Comparison of ENCODE assay signal across 25 cellular contexts in the genomic region with DNA sequence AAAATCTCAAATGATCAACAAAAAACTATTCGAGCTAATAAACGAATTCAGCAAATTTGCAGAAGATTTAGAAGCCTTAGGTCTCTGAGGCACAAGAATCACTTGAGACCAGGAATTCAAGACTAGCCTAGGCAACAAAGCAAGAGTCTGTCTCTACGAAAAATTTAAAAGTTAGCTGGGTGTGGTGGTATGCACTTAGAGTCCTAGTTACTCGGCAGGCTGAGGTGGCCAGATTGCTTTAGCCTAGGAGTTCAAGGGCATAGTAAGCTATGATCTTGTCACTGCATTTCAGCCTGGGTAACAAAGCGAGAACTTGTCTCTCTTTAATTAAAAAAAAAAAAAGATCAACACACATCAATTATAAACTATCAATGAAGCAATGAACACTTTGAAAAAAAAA. TPM values are rescaled to one million over a fixed set of nuclear protein-coding genes. Genes with fewer than 3 reads are reported as not detected.
A peak's percentile ranks its signal among the peaks of the same experiment; 100 is the strongest.
DNase-seq lines count a peak whose midpoint lies in the region; ATAC-seq and TF ChIP-seq lines count a peak whose summit lies in the region.
"Had no signal": no experiment of that assay in that cellular context is flagged by ENCODE, and none has a peak within 500 bp of the region (broad histone marks: within the 10 kb centered on the region; RNA-seq: fewer than 3 reads in every experiment).

No MANE protein-coding gene starts in this region.

- no peak overlapping the region for H2AFZ ChIP-seq in GM23338

- no peak for TF ChIP-seq POLR2A in vagina (IDR thresholded peaks at IDR 0.05)

- H2BK120ac ChIP-seq in mesendoderm (ENCODE audit: low read depth, low read length) = no peak overlapping the region

- H2BK5ac ChIP-seq in mesendoderm (ENCODE audit: low read length) = no peak overlapping the region

- no peaks in the 10 kb centered on the region for H3F3A ChIP-seq in GM23338 (replicated peaks; ENCODE audit: low read depth)

- no peak overlapping the region for H4K8ac ChIP-seq in mesendoderm (ENCODE audit: low read depth, low read length)

- H3K9me3 Mint-ChIP-seq in GM23338 (no peaks in the 10 kb centered on the region; the same call in 2 of the 3 replicates), endodermal cell (no peaks in the 10 kb centered on the region)
- H3K9me3 Mint-ChIP-seq: CD8-positive, alpha-beta memory T cell had no signal

- H2AK5ac ChIP-seq in mesendoderm (ENCODE audit: low read length) = no peak overlapping the region

- H3K27ac ChIP-seq in GM23338 (ENCODE audit: low read depth) (no peak overlapping the region), endodermal cell (ENCODE audit: low read depth, low read length) (no peak overlapping the region), mesendoderm (ENCODE audit: low read depth, low read length) (no peak overlapping the region), vagina (no peak overlapping the region)
- H3K27ac ChIP-seq: BLaER1 had no signal

- no peaks in the 10 kb centered on the region for H3K79me1 ChIP-seq in mesendoderm (ENCODE audit: low read length)

- DNase-seq in GM23338 (ENCODE audit: low spot score) (no peak), endodermal cell (no peak), mesendoderm (peak; percentile 31), vagina (ENCODE audit: extremely low spot score in 2 of 2) (no peak), NCI-H1105 (lab: John Stamatoyannopoulos, UW) (no peak)
- DNase-seq: 8988T; ACHN; BE2C; C1 segment of cervical spinal cord; CD4-positive, alpha-beta memory T cell; CD4-positive, CD25-positive, alpha-beta regulatory T cell; CD8-positive, alpha-beta memory T cell; COR-L47; DMS 273 treated with DMSO at 0.1 percent for 48 hours; DMS153; DMS53; DMS79; DND-41; EL; GDM1 had no signal

- H2BK15ac ChIP-seq in mesendoderm (replicated peaks; ENCODE audit: low read depth) = no peak overlapping the region

- H3K36me3 Mint-ChIP-seq in GM23338 (ENCODE audit: low read depth) = no peaks in the 10 kb centered on the region; the same call in 2 of the 3 replicates
- H3K36me3 Mint-ChIP-seq in endodermal cell (ENCODE audit: low read depth) = peaks cover 24% of the 10 kb centered on the region
- H3K36me3 Mint-ChIP-seq: CD14-positive monocyte had no signal

- H3K4me2 ChIP-seq in GM23338 (no peak overlapping the region), mesendoderm (ENCODE audit: low read length) (no peak overlapping the region)
- H3K4me2 ChIP-seq: BLaER1 had no signal

- H3K27me3 ChIP-seq in GM23338 (ENCODE audit: insufficient read depth) (no peaks in the 10 kb centered on the region), endodermal cell (ENCODE audit: control insufficient read depth, insufficient read depth, low read length, poor library complexity, severe bottlenecking) (no peaks in the 10 kb centered on the region), mesendoderm (ENCODE audit: insufficient read depth, low read length, poor library complexity) (no peaks in the 10 kb centered on the region), vagina (no peaks in the 10 kb centered on the region)
- H3K27me3 ChIP-seq: BE2C, BLaER1 had no signal

- peak overlapping the region; percentile 44 for H3K56ac ChIP-seq in mesendoderm (ENCODE audit: low read length)

- H3K4me1 Mint-ChIP-seq in GM23338 (peaks cover 47% of the 10 kb centered on the region), endodermal cell (peaks cover 62% of the 10 kb centered on the region)
- H3K4me1 Mint-ChIP-seq: CD14-positive monocyte; CD8-positive, alpha-beta memory T cell had no signal

- H3K4me1 ChIP-seq in GM23338 (ENCODE audit: insufficient read depth) = no peaks in the 10 kb centered on the region
- H3K4me1 ChIP-seq in endodermal cell (ENCODE audit: control insufficient read depth, insufficient read depth, low read length) = peaks cover 22% of the 10 kb centered on the region
- peaks cover 9% of the 10 kb centered on the region for H3K4me1 ChIP-seq in mesendoderm (ENCODE audit: control insufficient read depth, low read depth, low read length)
- no peaks in the 10 kb centered on the region for H3K4me1 ChIP-seq in vagina
- H3K4me1 ChIP-seq: BE2C had no signal

- H3K27me3 Mint-ChIP-seq in GM23338 (ENCODE audit: insufficient read depth, low read depth, poor library complexity) (peaks cover 3% of the 10 kb centered on the region), endodermal cell (ENCODE audit: insufficient read depth) (no peaks in the 10 kb centered on the region)
- H3K27me3 Mint-ChIP-seq: CD4-positive, alpha-beta memory T cell; CD4-positive, CD25-positive, alpha-beta regulatory T cell had no signal

- no peak overlapping the region for H4K5ac ChIP-seq in mesendoderm (ENCODE audit: low read length)

- ATAC-seq in GM18907 (IDR thresholded peaks at IDR 0.05; ENCODE audit: unreplicated experiment) = peak; percentile 9
- peak; percentile 69 for ATAC-seq in GM23338
- no peak for ATAC-seq in GM19351 (IDR thresholded peaks at IDR 0.05; ENCODE audit: unreplicated experiment)

- H3K4me3 Mint-ChIP-seq in GM23338 (no peak overlapping the region), endodermal cell (no peak overlapping the region)
- H3K4me3 Mint-ChIP-seq: CD14-positive monocyte; CD4-positive, alpha-beta memory T cell; CD4-positive, CD25-positive, alpha-beta regulatory T cell; CD8-positive, alpha-beta memory T cell had no signal

- no peaks in the 10 kb centered on the region for H4K20me1 ChIP-seq in GM23338 (replicated peaks; ENCODE audit: insufficient read depth)
- H4K20me1 ChIP-seq: BLaER1 had no signal

- no peak overlapping the region for H3K27ac Mint-ChIP-seq in GM23338
- H3K27ac Mint-ChIP-seq in endodermal cell = peak overlapping the region; percentile 29
- H3K27ac Mint-ChIP-seq: CD14-positive monocyte; CD4-positive, alpha-beta memory T cell; CD4-positive, CD25-positive, alpha-beta regulatory T cell had no signal

- H3K4me3 ChIP-seq in GM23338 (no peak overlapping the region), endodermal cell (ENCODE audit: low read length) (peak overlapping the region; percentile 8), mesendoderm (ENCODE audit: low read length) (no peak overlapping the region), vagina (no peak overlapping the region)
- H3K4me3 ChIP-seq: BLaER1, GM12878 had no signal

- no peaks in the 10 kb centered on the region for H3K9me2 ChIP-seq in GM23338 (ENCODE audit: insufficient read depth)

- TF ChIP-seq CTCF in GM23338 (conservative IDR thresholded peaks at IDR 0.05; ENCODE audit: low read depth in 2 of 2) (no peak), endodermal cell (conservative IDR thresholded peaks at IDR 0.05) (no peak), vagina (IDR thresholded peaks at IDR 0.05) (no peak)

- 86 to 92% methylated on average over 5 of the region's 5 CpGs for WGBS in endodermal cell (ENCODE audit: insufficient coverage in 1 of 2, insufficient read length in 1 of 2), 2 experiments
- no CpG with 5 or more reads among the region's 5 CpGs for WGBS in mesendoderm (ENCODE audit: extremely low coverage, insufficient coverage, low lambda C conversion rate)

- no peak overlapping the region for H3K4ac ChIP-seq in mesendoderm (ENCODE audit: low read depth, low read length)

- H3K9me3 ChIP-seq in endodermal cell (ENCODE audit: control insufficient read depth, low read length) (no peaks in the 10 kb centered on the region), vagina (no peaks in the 10 kb centered on the region)
- H3K9me3 ChIP-seq: BE2C, BLaER1 had no signal

- no peak overlapping the region for H3K9ac ChIP-seq in endodermal cell (ENCODE audit: extremely low read depth, low read length, poor library complexity, severe bottlenecking)
- no peak overlapping the region for H3K9ac ChIP-seq in mesendoderm (ENCODE audit: low read length)
- H3K9ac ChIP-seq: BLaER1 had no signal

- intact Hi-C loops in vagina (cut with DNase I) = no loop called here

- no peak overlapping the region for H3K23ac ChIP-seq in mesendoderm (ENCODE audit: low read length)

- H3K36me3 ChIP-seq in GM23338 (ENCODE audit: insufficient read depth) (no peaks in the 10 kb centered on the region), endodermal cell (ENCODE audit: control insufficient read depth, insufficient read depth, low read length) (peaks cover 37% of the 10 kb centered on the region), mesendoderm (ENCODE audit: control insufficient read depth, insufficient read depth, low read length) (no peaks in the 10 kb centered on the region), vagina (no peaks in the 10 kb centered on the region)
- H3K36me3 ChIP-seq: BE2C, BLaER1 had no signal

- H3K18ac ChIP-seq in mesendoderm (ENCODE audit: low read length) = no peak overlapping the region

- H3K79me2 ChIP-seq in GM23338 (replicated peaks; ENCODE audit: insufficient read depth) (no peaks in the 10 kb centered on the region), mesendoderm (ENCODE audit: control insufficient read depth, insufficient read depth, low read length) (no peaks in the 10 kb centered on the region)

TF ChIP-seq in GM23338, 12 proteins besides CTCF, POLR2A, EP300 and RAD21 (continues in another document):
- TF ChIP-seq EZH2phosphoT487 (IDR thresholded peaks at IDR 0.05; ENCODE audit: unreplicated experiment) (no peak), ZNF331 (CRISPR knock-in tag; IDR thresholded peaks at IDR 0.05; ENCODE audit: low read depth) (no peak), POLR2AphosphoS5 (IDR thresholded peaks at IDR 0.05; ENCODE audit: low read depth) (no peak)

RNA-seq across cellular contexts. Expression of gene FAM184A, which starts 34.2 kb away (rescaled TPM):
- 8.3 and 18.6 TPM in 2 replicates for total RNA-seq in GM23338 (2014; rRNA removed; shearing (Covaris generic))
- polyA plus RNA-seq in GM23338 (2016; fragmentation: Nextera tagmentation; extraction: Ambion mirVana) = 10.6 and 13.7 TPM in 2 replicates
- total RNA-seq in endodermal cell = 100 to 1,000 TPM; 205 to 216 TPM
- 64.9 TPM for polyA plus RNA-seq in endodermal cell (2013, experiment 1 of 2)
- polyA plus RNA-seq in endodermal cell (2013, experiment 2 of 2) = 72.0 TPM
- polyA plus RNA-seq in mesendoderm (2013, experiment 1 of 2) = 6.2 TPM
- polyA plus RNA-seq in mesendoderm (2013, experiment 2 of 2) = 8.5 TPM
- total RNA-seq in vagina = 3.4 TPM
- total RNA-seq: GM12878 had no signal
- polyA plus RNA-seq: CD14-positive monocyte had no signal

Comparison
In these comparisons a context has a peak if more than half of its experiments do, and no peak if none do; other contexts are left out.
1. RNA of gene FAM184A, which starts 34.2 kb away (total RNA-seq): 205 to 216 TPM in endodermal cell; 8.3 to 18.6 TPM in GM23338 and 3.4 TPM in vagina (single experiment); every median in the first group is over 10 times any median in the second.